ENCODE assay signal across 1 cellular context in the genomic region with DNA sequence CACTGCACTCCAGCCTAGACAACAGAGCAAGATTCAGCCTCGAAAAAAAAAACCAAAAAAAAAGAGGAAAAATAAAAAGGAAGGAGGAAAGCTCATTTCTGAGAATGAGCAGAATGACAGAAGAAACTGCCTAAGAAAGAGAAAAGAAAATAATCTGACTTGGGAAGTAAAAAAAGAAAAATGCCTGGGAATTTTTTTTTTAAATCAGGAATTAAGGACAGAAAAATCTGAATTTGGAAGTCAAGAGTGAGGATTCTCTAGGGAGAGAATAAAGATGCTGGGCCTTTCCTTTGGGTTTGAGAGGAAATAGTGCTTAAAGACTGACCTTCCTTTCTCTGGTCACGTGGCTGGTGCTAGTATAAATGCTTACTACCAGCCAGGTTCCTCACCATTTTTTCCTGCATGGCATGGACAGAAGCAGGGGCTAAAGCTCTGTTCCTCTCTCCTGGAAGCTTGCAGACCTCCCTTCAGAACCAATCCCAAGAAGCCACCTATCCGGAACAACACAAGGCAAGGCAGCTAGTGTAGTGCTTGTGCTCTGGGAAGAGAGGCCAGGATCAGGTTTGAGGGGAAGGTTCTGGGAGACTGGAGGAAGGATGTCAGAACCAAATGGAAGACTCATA.
TF ChIP-seq lines count a peak whose summit lies in the region.

A gene (plus strand): TSS at position 388 of the 623 bp plus-strand sequence. CDS start 1,458 bp downstream, outside the sequence.

TF ChIP-seq in SK-N-SH, 30 proteins besides CTCF, POLR2A, EP300 and RAD21:
- TF ChIP-seq, protein P1, sequence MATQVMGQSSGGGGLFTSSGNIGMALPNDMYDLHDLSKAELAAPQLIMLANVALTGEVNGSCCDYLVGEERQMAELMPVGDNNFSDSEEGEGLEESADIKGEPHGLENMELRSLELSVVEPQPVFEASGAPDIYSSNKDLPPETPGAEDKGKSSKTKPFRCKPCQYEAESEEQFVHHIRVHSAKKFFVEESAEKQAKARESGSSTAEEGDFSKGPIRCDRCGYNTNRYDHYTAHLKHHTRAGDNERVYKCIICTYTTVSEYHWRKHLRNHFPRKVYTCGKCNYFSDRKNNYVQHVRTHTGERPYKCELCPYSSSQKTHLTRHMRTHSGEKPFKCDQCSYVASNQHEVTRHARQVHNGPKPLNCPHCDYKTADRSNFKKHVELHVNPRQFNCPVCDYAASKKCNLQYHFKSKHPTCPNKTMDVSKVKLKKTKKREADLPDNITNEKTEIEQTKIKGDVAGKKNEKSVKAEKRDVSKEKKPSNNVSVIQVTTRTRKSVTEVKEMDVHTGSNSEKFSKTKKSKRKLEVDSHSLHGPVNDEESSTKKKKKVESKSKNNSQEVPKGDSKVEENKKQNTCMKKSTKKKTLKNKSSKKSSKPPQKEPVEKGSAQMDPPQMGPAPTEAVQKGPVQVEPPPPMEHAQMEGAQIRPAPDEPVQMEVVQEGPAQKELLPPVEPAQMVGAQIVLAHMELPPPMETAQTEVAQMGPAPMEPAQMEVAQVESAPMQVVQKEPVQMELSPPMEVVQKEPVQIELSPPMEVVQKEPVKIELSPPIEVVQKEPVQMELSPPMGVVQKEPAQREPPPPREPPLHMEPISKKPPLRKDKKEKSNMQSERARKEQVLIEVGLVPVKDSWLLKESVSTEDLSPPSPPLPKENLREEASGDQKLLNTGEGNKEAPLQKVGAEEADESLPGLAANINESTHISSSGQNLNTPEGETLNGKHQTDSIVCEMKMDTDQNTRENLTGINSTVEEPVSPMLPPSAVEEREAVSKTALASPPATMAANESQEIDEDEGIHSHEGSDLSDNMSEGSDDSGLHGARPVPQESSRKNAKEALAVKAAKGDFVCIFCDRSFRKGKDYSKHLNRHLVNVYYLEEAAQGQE (IDR thresholded peaks at IDR 0.05; ENCODE audit: low read depth, low read length): no peak
- TF ChIP-seq, protein P2, sequence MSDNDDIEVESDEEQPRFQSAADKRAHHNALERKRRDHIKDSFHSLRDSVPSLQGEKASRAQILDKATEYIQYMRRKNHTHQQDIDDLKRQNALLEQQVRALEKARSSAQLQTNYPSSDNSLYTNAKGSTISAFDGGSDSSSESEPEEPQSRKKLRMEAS (IDR thresholded peaks at IDR 0.05; ENCODE audit: low read depth): no peak
- TF ChIP-seq NRF1 (IDR thresholded peaks at IDR 0.05; ENCODE audit: low read depth, low read length): no peak
- TF ChIP-seq, protein P3, sequence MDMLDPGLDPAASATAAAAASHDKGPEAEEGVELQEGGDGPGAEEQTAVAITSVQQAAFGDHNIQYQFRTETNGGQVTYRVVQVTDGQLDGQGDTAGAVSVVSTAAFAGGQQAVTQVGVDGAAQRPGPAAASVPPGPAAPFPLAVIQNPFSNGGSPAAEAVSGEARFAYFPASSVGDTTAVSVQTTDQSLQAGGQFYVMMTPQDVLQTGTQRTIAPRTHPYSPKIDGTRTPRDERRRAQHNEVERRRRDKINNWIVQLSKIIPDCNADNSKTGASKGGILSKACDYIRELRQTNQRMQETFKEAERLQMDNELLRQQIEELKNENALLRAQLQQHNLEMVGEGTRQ (IDR thresholded peaks at IDR 0.05; ENCODE audit: borderline replicate concordance, low read depth, low read length): no peak
- TF ChIP-seq ELF1 (IDR thresholded peaks at IDR 0.05): no peak
- TF ChIP-seq CHD2 (IDR thresholded peaks at IDR 0.05; ENCODE audit: low read length, partially characterized antibody): no peak
- no peak for TF ChIP-seq RCOR1 (IDR thresholded peaks at IDR 0.05; ENCODE audit: low read length)
- TF ChIP-seq NFIC (IDR thresholded peaks at IDR 0.05; ENCODE audit: borderline replicate concordance): no peak
- no peak for TF ChIP-seq POLR2AphosphoS5 (IDR thresholded peaks at IDR 0.05; ENCODE audit: low read depth, low read length)
- TF ChIP-seq TCF12 (IDR thresholded peaks at IDR 0.05): no peak
- TF ChIP-seq, protein P4, sequence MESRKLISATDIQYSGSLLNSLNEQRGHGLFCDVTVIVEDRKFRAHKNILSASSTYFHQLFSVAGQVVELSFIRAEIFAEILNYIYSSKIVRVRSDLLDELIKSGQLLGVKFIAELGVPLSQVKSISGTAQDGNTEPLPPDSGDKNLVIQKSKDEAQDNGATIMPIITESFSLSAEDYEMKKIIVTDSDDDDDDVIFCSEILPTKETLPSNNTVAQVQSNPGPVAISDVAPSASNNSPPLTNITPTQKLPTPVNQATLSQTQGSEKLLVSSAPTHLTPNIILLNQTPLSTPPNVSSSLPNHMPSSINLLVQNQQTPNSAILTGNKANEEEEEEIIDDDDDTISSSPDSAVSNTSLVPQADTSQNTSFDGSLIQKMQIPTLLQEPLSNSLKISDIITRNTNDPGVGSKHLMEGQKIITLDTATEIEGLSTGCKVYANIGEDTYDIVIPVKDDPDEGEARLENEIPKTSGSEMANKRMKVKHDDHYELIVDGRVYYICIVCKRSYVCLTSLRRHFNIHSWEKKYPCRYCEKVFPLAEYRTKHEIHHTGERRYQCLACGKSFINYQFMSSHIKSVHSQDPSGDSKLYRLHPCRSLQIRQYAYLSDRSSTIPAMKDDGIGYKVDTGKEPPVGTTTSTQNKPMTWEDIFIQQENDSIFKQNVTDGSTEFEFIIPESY (IDR thresholded peaks at IDR 0.05; ENCODE audit: borderline replicate concordance, low read depth): no peak
- TF ChIP-seq, protein P5, sequence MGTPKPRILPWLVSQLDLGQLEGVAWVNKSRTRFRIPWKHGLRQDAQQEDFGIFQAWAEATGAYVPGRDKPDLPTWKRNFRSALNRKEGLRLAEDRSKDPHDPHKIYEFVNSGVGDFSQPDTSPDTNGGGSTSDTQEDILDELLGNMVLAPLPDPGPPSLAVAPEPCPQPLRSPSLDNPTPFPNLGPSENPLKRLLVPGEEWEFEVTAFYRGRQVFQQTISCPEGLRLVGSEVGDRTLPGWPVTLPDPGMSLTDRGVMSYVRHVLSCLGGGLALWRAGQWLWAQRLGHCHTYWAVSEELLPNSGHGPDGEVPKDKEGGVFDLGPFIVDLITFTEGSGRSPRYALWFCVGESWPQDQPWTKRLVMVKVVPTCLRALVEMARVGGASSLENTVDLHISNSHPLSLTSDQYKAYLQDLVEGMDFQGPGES (IDR thresholded peaks at IDR 0.05; ENCODE audit: low read depth, low read length): no peak
- TF ChIP-seq, protein P6, sequence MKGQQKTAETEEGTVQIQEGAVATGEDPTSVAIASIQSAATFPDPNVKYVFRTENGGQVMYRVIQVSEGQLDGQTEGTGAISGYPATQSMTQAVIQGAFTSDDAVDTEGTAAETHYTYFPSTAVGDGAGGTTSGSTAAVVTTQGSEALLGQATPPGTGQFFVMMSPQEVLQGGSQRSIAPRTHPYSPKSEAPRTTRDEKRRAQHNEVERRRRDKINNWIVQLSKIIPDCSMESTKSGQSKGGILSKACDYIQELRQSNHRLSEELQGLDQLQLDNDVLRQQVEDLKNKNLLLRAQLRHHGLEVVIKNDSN (IDR thresholded peaks at IDR 0.05; ENCODE audit: borderline replicate concordance, low read depth): no peak
- no peak for TF ChIP-seq YY1 (IDR thresholded peaks at IDR 0.05; ENCODE audit: low read depth)
- TF ChIP-seq RFX5 (IDR thresholded peaks at IDR 0.05; ENCODE audit: low read length): no peak
- TF ChIP-seq RXRA (IDR thresholded peaks at IDR 0.05; ENCODE audit: borderline replicate concordance, low read depth): no peak
